Comparison of ENCODE assay signal across 20 cellular contexts in genomic region chr2:23324281-23324680, GRCh38.
"Had no signal": no experiment of that assay in that cellular context is flagged by ENCODE, and none has a peak within 500 bp of the region (broad histone marks: within the 10 kb centered on the region; RNA-seq: fewer than 3 reads in every experiment).

No MANE protein-coding gene starts in this region.

- H3K27me3 ChIP-seq: foreskin keratinocyte, pancreas, testis had no signal

- H3K27ac ChIP-seq: dorsolateral prefrontal cortex, foreskin keratinocyte, neutrophil, pancreas, stomach, testis had no signal

- ATAC-seq: foreskin keratinocyte; left cardiac atrium; natural killer cell treated with Interleukin-12 subunit alpha and Interleukin-12 subunit beta and Interleukin-15 and Interleukin-18, amount 100 ng/mL, for 72 hours; pancreas; sciatic nerve; stimulated activated effector memory CD8-positive, alpha-beta T cell treated with anti-CD3 and anti-CD28 coated beads, Interleukin-12 subunit alpha, Interleukin-12 subunit beta, amount 100 ng/mL, for 72 hours had no signal

- H3K9me3 ChIP-seq: neutrophil, pancreas, stomach, testis had no signal

- DNase-seq: activated B cell treated with CpG ODN at 0.5 μM for 24 hours; activated CD4-positive, alpha-beta memory T cell treated with anti-CD3 and anti-CD28 coated beads for 36 hours; activated CD4-positive, alpha-beta T cell treated with anti-CD3 and anti-CD28 coated beads for 4 hours; activated gamma-delta T cell treated with Interleukin-2 at 50 U/mL for 16 hours; activated T-cell treated with anti-CD3 and anti-CD28 coated beads for 4 hours; amygdala; foreskin keratinocyte; glutamatergic neuron; hippocampal formation; left cardiac atrium; mesenchymal stem cell; pancreas; stimulated activated CD4-positive, alpha-beta T cell treated with anti-CD3 and anti-CD28 coated beads, Interleukin-4, amount 100 ng/mL, for 24 hours; stomach; testis had no signal

- H3K4me3 ChIP-seq: dorsolateral prefrontal cortex, pancreas, stomach, testis had no signal

- H3K36me3 ChIP-seq: neutrophil, pancreas, stomach had no signal

- H3K4me1 ChIP-seq: foreskin keratinocyte, pancreas, stomach had no signal
